ENCODE assay signal across 19 cellular contexts in the genomic region with DNA sequence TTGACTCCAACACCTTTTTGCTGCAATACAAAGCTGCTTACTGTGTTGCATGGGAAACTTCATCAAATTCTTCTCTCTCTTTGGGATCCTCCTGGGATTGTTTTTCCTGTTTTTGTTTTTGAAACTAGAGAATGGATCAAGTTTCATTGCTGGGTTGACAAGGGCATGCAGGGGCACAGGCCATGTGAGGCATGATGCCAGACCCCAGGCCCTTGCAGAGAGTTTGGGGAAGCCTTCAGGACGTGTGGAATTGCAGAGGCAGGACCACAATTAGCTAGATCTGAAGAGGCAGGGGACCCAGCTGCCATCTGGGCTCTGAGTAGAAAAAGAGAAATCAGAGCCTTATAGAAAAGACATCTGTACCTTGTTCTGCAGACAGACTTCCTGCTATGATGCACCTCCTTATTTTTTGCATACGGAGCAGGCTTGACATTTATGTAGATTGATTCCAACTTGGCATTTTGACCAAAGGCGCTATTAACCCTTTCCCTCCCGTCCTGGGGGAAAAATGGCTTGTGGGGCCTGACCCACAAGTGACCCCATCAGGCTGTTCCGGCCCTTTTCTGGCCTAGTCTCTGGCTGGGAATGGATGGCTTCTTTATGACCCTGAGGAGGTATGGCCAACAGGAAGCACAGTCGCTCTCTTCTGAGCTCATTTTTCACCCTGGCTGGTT. TPM values are rescaled to one million over a fixed set of nuclear protein-coding genes. Genes with fewer than 3 reads are reported as not detected.
DNase-seq lines count a peak whose midpoint lies in the region; ATAC-seq and TF ChIP-seq lines count a peak whose summit lies in the region.
"Had no signal": no experiment of that assay in that cellular context is flagged by ENCODE, and none has a peak within 500 bp of the region (broad histone marks: within the 10 kb centered on the region; RNA-seq: fewer than 3 reads in every experiment).

No MANE protein-coding gene starts in this region.

- no peak overlapping the region for H2BK15ac ChIP-seq in mesendoderm (replicated peaks; ENCODE audit: low read depth)

- no peaks in the 10 kb centered on the region for H3K79me1 ChIP-seq in mesendoderm (ENCODE audit: low read length)

- TF ChIP-seq CTCF in BE2C (IDR thresholded peaks at IDR 0.05; ENCODE audit: low read depth, low read length): no peak

- H3K9me3 ChIP-seq in BE2C (no peaks in the 10 kb centered on the region), right cardiac atrium (ENCODE audit: control insufficient read depth, low read length) (no peaks in the 10 kb centered on the region)

- no peak overlapping the region for H3K4me2 ChIP-seq in mesendoderm (ENCODE audit: low read length)

- H3K4me1 ChIP-seq in BE2C (peaks cover 43% of the 10 kb centered on the region), mesendoderm (ENCODE audit: control insufficient read depth, low read depth, low read length) (peaks cover 15% of the 10 kb centered on the region), right cardiac atrium (ENCODE audit: control insufficient read depth, insufficient read depth, low read length) (peaks cover 3% of the 10 kb centered on the region)

- H2BK120ac ChIP-seq in mesendoderm (ENCODE audit: low read depth, low read length): no peak overlapping the region

- peak overlapping the region; percentile 17 for H3K56ac ChIP-seq in mesendoderm (ENCODE audit: low read length)

- H3K36me3 ChIP-seq in BE2C: peaks cover 2% of the 10 kb centered on the region; the same call in 1 of the 2 replicates
- H3K36me3 ChIP-seq in mesendoderm (ENCODE audit: control insufficient read depth, insufficient read depth, low read length): no peaks in the 10 kb centered on the region
- H3K36me3 ChIP-seq: brain microvascular endothelial cell had no signal

- no peaks in the 10 kb centered on the region for H3K27me3 ChIP-seq in BE2C
- no peaks in the 10 kb centered on the region for H3K27me3 ChIP-seq in mesendoderm (ENCODE audit: insufficient read depth, low read length, poor library complexity)
- no peaks in the 10 kb centered on the region for H3K27me3 ChIP-seq in right cardiac atrium (ENCODE audit: control insufficient read depth, insufficient read depth)
- H3K27me3 ChIP-seq: brain microvascular endothelial cell had no signal

- no CpG with 5 or more reads among the region's 6 CpGs for WGBS in mesendoderm (ENCODE audit: extremely low coverage, insufficient coverage, low lambda C conversion rate)
- 16% methylated on average over 6 of the region's 6 CpGs for WGBS in right cardiac atrium

- H3K18ac ChIP-seq in mesendoderm (ENCODE audit: low read length): no peak overlapping the region

- no peak overlapping the region for H3K4ac ChIP-seq in mesendoderm (ENCODE audit: low read depth, low read length)

- no peak overlapping the region for H3K9ac ChIP-seq in mesendoderm (ENCODE audit: low read length)

- H4K8ac ChIP-seq in mesendoderm (ENCODE audit: low read depth, low read length): no peak overlapping the region

- no peak overlapping the region for H2AK5ac ChIP-seq in mesendoderm (ENCODE audit: low read length)

- peak overlapping the region; percentile 36 for H4K5ac ChIP-seq in mesendoderm (ENCODE audit: low read length)

- H3K23ac ChIP-seq in mesendoderm (ENCODE audit: low read length): no peak overlapping the region

- no peaks in the 10 kb centered on the region for H3K79me2 ChIP-seq in mesendoderm (ENCODE audit: control insufficient read depth, insufficient read depth, low read length)

- DNase-seq in BE2C (peak; percentile 47), HT-29 (ENCODE audit: low spot score) (peak; percentile 12), RPMI8226 (peak; percentile 25), mesendoderm (peak; percentile 19), right cardiac atrium (no peak), HUDEP-2 (lab: John Stamatoyannopoulos, UW; ENCODE audit: unreplicated experiment in 76 of 76) (no peak), caudate nucleus (lab: John Stamatoyannopoulos, UW) (no peak)
- DNase-seq: activated CD4-positive, CD25-positive, alpha-beta regulatory T cell treated with anti-CD3 and anti-CD28 coated beads, Interleukin-2, amount 50 U/mL, for 72 hours; activated naive CD4-positive, alpha-beta T cell treated with anti-CD3 and anti-CD28 coated beads, Interleukin-2, amount 50 U/mL, for 16 hours; activated T-cell treated with anti-CD3 and anti-CD28 coated beads for 4 hours; brain microvascular endothelial cell; COR-L47; kidney; occipital lobe; small intestine; stimulated activated naive B cell treated with anti-CD40 and anti-IgM and Interleukin-4, amounts not matched to agents 10 μg/mL and 1 μg/mL and 100 μg/mL, for 72 hours; T-helper 2 cell had no signal

- no peak overlapping the region for H3K4me3 ChIP-seq in BE2C (ENCODE audit: low read depth, low read length)
- no peak overlapping the region for H3K4me3 ChIP-seq in mesendoderm (ENCODE audit: low read length)
- H3K4me3 ChIP-seq in right cardiac atrium (ENCODE audit: low read length): no peak overlapping the region

- no peak for ATAC-seq in GM21528 (IDR thresholded peaks at IDR 0.05; ENCODE audit: low FRiP score, unreplicated experiment)
- no peak for ATAC-seq in right cardiac atrium
- ATAC-seq: stimulated activated naive B cell treated with anti-CD40 and anti-IgM and Interleukin-4, amounts not matched to agents 10 μg/mL and 1 μg/mL and 100 μg/mL, for 72 hours had no signal

- H3K27ac ChIP-seq in mesendoderm (ENCODE audit: low read depth, low read length): no peak overlapping the region
- H3K27ac ChIP-seq in right cardiac atrium (ENCODE audit: low read length): no peak overlapping the region
- no peak overlapping the region for H3K27ac ChIP-seq in caudate nucleus (ENCODE audit: low read depth, low read length)
- H3K27ac ChIP-seq: brain microvascular endothelial cell, HL-60 had no signal

- intact Hi-C loops in right cardiac atrium (cut with DNase I): no loop called here

- no peak overlapping the region for H2BK5ac ChIP-seq in mesendoderm (ENCODE audit: low read length)

RNA-seq across cellular contexts. Expression of gene CHRNB4, which starts 44.3 kb away (rescaled TPM):
- 20.5 TPM for polyA plus RNA-seq in BE2C (2012; ENCODE audit: insufficient read depth, insufficient read length, low read depth)
- total RNA-seq in HT-29 (2014; rRNA removed; shearing (Covaris generic)): 0.03 TPM in 1 of 2 replicates, not detected in the other
- 0.45 TPM for polyA plus RNA-seq in mesendoderm (2013, experiment 1 of 2)
- 0.52 TPM for polyA plus RNA-seq in mesendoderm (2013, experiment 2 of 2)
- total RNA-seq in right cardiac atrium: not detected
- polyA plus RNA-seq in right cardiac atrium: not detected

Comparison
In these comparisons a context has a peak if more than half of its experiments do, and no peak if none do; other contexts are left out.
1. DNase-seq: peak in BE2C (single experiment), HT-29 (single experiment), RPMI8226 (single experiment) and mesendoderm (single experiment); none in right cardiac atrium (0 of 3), HUDEP-2 (0 of 76) and caudate nucleus (0 of 61).